27 cellular contexts compared by ENCODE assay signal in the genomic region with DNA sequence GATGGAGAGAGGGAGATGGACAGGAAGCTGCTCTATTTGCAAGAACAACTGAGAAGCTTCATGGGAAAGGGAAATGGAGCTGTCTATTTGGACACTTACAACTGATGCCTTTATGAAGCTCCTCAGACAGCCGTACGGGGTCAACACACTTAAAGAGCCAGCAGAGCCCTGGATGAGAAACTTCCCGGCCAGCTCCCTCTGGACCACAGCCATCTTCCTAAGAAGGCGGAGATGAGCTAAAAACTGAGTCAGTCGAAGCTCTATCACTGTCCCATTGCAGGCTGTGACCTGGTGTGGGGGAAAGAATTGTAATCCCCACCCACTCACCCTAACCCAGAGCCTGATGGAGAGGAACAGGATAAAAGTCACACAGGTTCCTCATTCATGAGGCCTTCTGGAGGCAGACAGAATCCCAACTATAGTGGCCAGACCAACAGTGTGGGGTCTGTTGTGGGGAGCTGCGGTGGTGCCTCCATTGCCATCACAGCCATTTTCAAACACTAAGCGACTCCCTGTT.
"Had no signal": no experiment of that assay in that cellular context is flagged by ENCODE, and none has a peak within 500 bp of the region (broad histone marks: within the 10 kb centered on the region; RNA-seq: fewer than 3 reads in every experiment).

No MANE protein-coding gene starts in this region.

- H3K4me3 ChIP-seq: dorsolateral prefrontal cortex, esophagus squamous epithelium, hepatocyte, left lung, lung, neural progenitor cell, sigmoid colon had no signal

- H3K36me3 ChIP-seq: brain microvascular endothelial cell, esophagus squamous epithelium, left lung, neural progenitor cell, sigmoid colon, WERI-Rb-1 had no signal

- H3K27me3 ChIP-seq: brain microvascular endothelial cell, dorsolateral prefrontal cortex, esophagus squamous epithelium, hepatocyte, left lung, neural progenitor cell, sigmoid colon had no signal

- H3K9ac ChIP-seq: neural progenitor cell had no signal

- DNase-seq: activated CD4-positive, alpha-beta T cell treated with anti-CD3 and anti-CD28 coated beads, Interleukin-2, amount 10 ng/mL, durations not matched to agents 7 days and 5 days; activated CD4-positive, CD25-positive, alpha-beta regulatory T cell treated with anti-CD3 and anti-CD28 coated beads, Interleukin-2, amount 50 U/mL, for 72 hours; activated CD8-positive, alpha-beta memory T cell treated with anti-CD3 and anti-CD28 coated beads, Interleukin-2, amount 10 ng/mL, durations not matched to agents 7 days and 5 days; activated CD8-positive, alpha-beta T cell treated with anti-CD3 and anti-CD28 coated beads for 36 hours; activated effector memory CD4-positive, alpha-beta T cell treated with anti-CD3 and anti-CD28 coated beads, Interleukin-2, amount 50 U/mL, for 16 hours; activated naive CD4-positive, alpha-beta T cell treated with anti-CD3 and anti-CD28 coated beads, Interleukin-2, amount 10 ng/mL, durations not matched to agents 7 days and 5 days; activated T-cell treated with anti-CD3 and anti-CD28 coated beads for 4 hours; aorta; brain microvascular endothelial cell; dorsolateral prefrontal cortex; esophagus squamous epithelium; glutamatergic neuron; immature natural killer cell; left lung; naive thymus-derived CD8-positive, alpha-beta T cell; retina; sigmoid colon; stimulated activated CD4-positive, alpha-beta T cell treated with anti-CD3 and anti-CD28 coated beads, Interleukin-2, amount 100 ng/mL, for 48 hours; stimulated activated CD8-positive, alpha-beta memory T cell treated with anti-CD3 and anti-CD28 coated beads, Interleukin-4, amount 100 ng/mL, for 48 hours; stimulated activated naive CD4-positive, alpha-beta T cell; T-helper 2 cell; WERI-Rb-1 had no signal

- H2AFZ ChIP-seq: hepatocyte, neural progenitor cell had no signal

- H3K9me3 ChIP-seq: esophagus squamous epithelium, left lung, sigmoid colon had no signal

- H3K4me2 ChIP-seq: hepatocyte, neural progenitor cell had no signal

- H3K79me2 ChIP-seq: hepatocyte had no signal

- H3K4me1 ChIP-seq: sigmoid colon had no signal

- FAIRE-seq: colon, frontal cortex had no signal

- ATAC-seq: activated CD8-positive, alpha-beta memory T cell treated with anti-CD3 and anti-CD28 coated beads, Interleukin-2, amount 10 ng/mL, durations not matched to agents 7 days and 5 days; activated CD8-positive, alpha-beta T cell treated with anti-CD3 and anti-CD28 coated beads for 36 hours; left lung; naive thymus-derived CD8-positive, alpha-beta T cell had no signal

- H3K27ac ChIP-seq: brain microvascular endothelial cell, dorsolateral prefrontal cortex, esophagus squamous epithelium, hepatocyte, left lung, neural progenitor cell, sigmoid colon, WERI-Rb-1 had no signal
